Comparison of ENCODE assay signal across 21 cellular contexts in genomic region chrY:15364996-15365395, GRCh38.
"Had no signal": no experiment of that assay in that cellular context is flagged by ENCODE, and none has a peak within 500 bp of the region (broad histone marks: within the 10 kb centered on the region; RNA-seq: fewer than 3 reads in every experiment).

No MANE protein-coding gene starts in this region.

- H3K4me1 Mint-ChIP-seq: activated naive CD8-positive, alpha-beta T cell treated with anti-CD3 and anti-CD28 coated beads, Interleukin-2, amount 10 ng/mL, durations not matched to agents 7 days and 5 days; nephron; stimulated activated effector memory CD8-positive, alpha-beta T cell treated with anti-CD3 and anti-CD28 coated beads, Interleukin-12 subunit alpha, Interleukin-12 subunit beta, amount 100 ng/mL, for 72 hours; stimulated activated naive CD8-positive, alpha-beta T cell treated with anti-CD3 and anti-CD28 coated beads, Interleukin-15, amount 100 ng/mL, for 72 hours had no signal

- H3K27ac Mint-ChIP-seq: activated naive CD4-positive, alpha-beta T cell treated with anti-CD3 and anti-CD28 coated beads, Interleukin-2, amount 10 ng/mL, durations not matched to agents 7 days and 5 days; activated naive CD8-positive, alpha-beta T cell treated with anti-CD3 and anti-CD28 coated beads, Interleukin-2, amount 10 ng/mL, durations not matched to agents 7 days and 5 days; activated T-helper 1 cell treated with anti-CD3 and anti-CD28 coated beads, Interleukin-12 subunit alpha, Interleukin-12 subunit beta, Interleukin-2, Interleukin-4 antibody, amounts not matched to agents 30 ng/mL and 10 ng/mL and 1 ng/mL, durations not matched to agents 14 hours and 24 hours and 36 hours; effector memory CD8-positive, alpha-beta T cell; nephron; stimulated activated effector memory CD8-positive, alpha-beta T cell treated with anti-CD3 and anti-CD28 coated beads, Interleukin-12 subunit alpha, Interleukin-12 subunit beta, amount 100 ng/mL, for 72 hours; stimulated activated naive CD8-positive, alpha-beta T cell treated with anti-CD3 and anti-CD28 coated beads, Interleukin-15, amount 100 ng/mL, for 72 hours; type B pancreatic cell had no signal

- DNase-seq: activated CD4-positive, alpha-beta T cell treated with anti-CD3 and anti-CD28 coated beads for 4 hours; activated CD4-positive, alpha-beta T cell treated with anti-CD3 and anti-CD28 coated beads, Interleukin-2, amount 50 U/mL, for 4 hours; activated effector memory CD4-positive, alpha-beta T cell treated with anti-CD3 and anti-CD28 coated beads, Interleukin-2, amount 50 U/mL, for 16 hours; activated naive CD4-positive, alpha-beta T cell treated with anti-CD3 and anti-CD28 coated beads, Interleukin-2, amount 10 ng/mL, durations not matched to agents 7 days and 5 days; activated naive CD8-positive, alpha-beta T cell treated with anti-CD3 and anti-CD28 coated beads, Interleukin-2, amount 10 ng/mL, durations not matched to agents 7 days and 5 days; brain microvascular endothelial cell; cortex of kidney; effector memory CD8-positive, alpha-beta T cell; foreskin fibroblast; left ventricle myocardium inferior; stimulated activated CD4-positive, alpha-beta T cell treated with anti-CD3 and anti-CD28 coated beads, Interleukin-12 subunit alpha, Interleukin-12 subunit beta, amount 100 ng/mL, for 4 hours; stimulated activated CD4-positive, alpha-beta T cell treated with anti-CD3 and anti-CD28 coated beads, Interleukin-4, amount 100 ng/mL, for 24 hours; stimulated activated naive CD8-positive, alpha-beta T cell treated with anti-CD3 and anti-CD28 coated beads, Interleukin-15, amount 100 ng/mL, for 72 hours had no signal

- H3K4me3 Mint-ChIP-seq: activated naive CD4-positive, alpha-beta T cell treated with anti-CD3 and anti-CD28 coated beads, Interleukin-2, amount 10 ng/mL, durations not matched to agents 7 days and 5 days; activated naive CD8-positive, alpha-beta T cell treated with anti-CD3 and anti-CD28 coated beads, Interleukin-2, amount 10 ng/mL, durations not matched to agents 7 days and 5 days; activated T-helper 1 cell treated with anti-CD3 and anti-CD28 coated beads, Interleukin-12 subunit alpha, Interleukin-12 subunit beta, Interleukin-2, Interleukin-4 antibody, amounts not matched to agents 30 ng/mL and 10 ng/mL and 1 ng/mL, durations not matched to agents 14 hours and 24 hours and 36 hours; effector memory CD8-positive, alpha-beta T cell; nephron; stimulated activated effector memory CD8-positive, alpha-beta T cell treated with anti-CD3 and anti-CD28 coated beads, Interleukin-12 subunit alpha, Interleukin-12 subunit beta, amount 100 ng/mL, for 72 hours; stimulated activated naive CD8-positive, alpha-beta T cell treated with anti-CD3 and anti-CD28 coated beads, Interleukin-15, amount 100 ng/mL, for 72 hours; type B pancreatic cell had no signal

- H3K4me3 ChIP-seq: left ventricle myocardium inferior, lung, right lobe of liver, vagina had no signal

- H3K27me3 ChIP-seq: brain microvascular endothelial cell, right lobe of liver, vagina had no signal

- H3K27me3 Mint-ChIP-seq: activated naive CD4-positive, alpha-beta T cell treated with anti-CD3 and anti-CD28 coated beads, Interleukin-2, amount 10 ng/mL, durations not matched to agents 7 days and 5 days; activated naive CD8-positive, alpha-beta T cell treated with anti-CD3 and anti-CD28 coated beads, Interleukin-2, amount 10 ng/mL, durations not matched to agents 7 days and 5 days; type B pancreatic cell had no signal

- H3K9me3 ChIP-seq: left ventricle myocardium inferior, right lobe of liver, vagina had no signal

- H3K36me3 Mint-ChIP-seq: activated naive CD4-positive, alpha-beta T cell treated with anti-CD3 and anti-CD28 coated beads, Interleukin-2, amount 10 ng/mL, durations not matched to agents 7 days and 5 days; activated naive CD8-positive, alpha-beta T cell treated with anti-CD3 and anti-CD28 coated beads, Interleukin-2, amount 10 ng/mL, durations not matched to agents 7 days and 5 days; stimulated activated effector memory CD8-positive, alpha-beta T cell treated with anti-CD3 and anti-CD28 coated beads, Interleukin-12 subunit alpha, Interleukin-12 subunit beta, amount 100 ng/mL, for 72 hours; type B pancreatic cell had no signal

- H3K9me3 Mint-ChIP-seq: activated naive CD4-positive, alpha-beta T cell treated with anti-CD3 and anti-CD28 coated beads, Interleukin-2, amount 10 ng/mL, durations not matched to agents 7 days and 5 days; activated naive CD8-positive, alpha-beta T cell treated with anti-CD3 and anti-CD28 coated beads, Interleukin-2, amount 10 ng/mL, durations not matched to agents 7 days and 5 days; activated T-helper 1 cell treated with anti-CD3 and anti-CD28 coated beads, Interleukin-12 subunit alpha, Interleukin-12 subunit beta, Interleukin-2, Interleukin-4 antibody, amounts not matched to agents 30 ng/mL and 10 ng/mL and 1 ng/mL, durations not matched to agents 14 hours and 24 hours and 36 hours; effector memory CD8-positive, alpha-beta T cell; nephron; stimulated activated effector memory CD8-positive, alpha-beta T cell treated with anti-CD3 and anti-CD28 coated beads, Interleukin-12 subunit alpha, Interleukin-12 subunit beta, amount 100 ng/mL, for 72 hours; type B pancreatic cell had no signal

- H3K36me3 ChIP-seq: brain microvascular endothelial cell, left ventricle myocardium inferior, right lobe of liver, vagina had no signal

- ATAC-seq: effector memory CD8-positive, alpha-beta T cell; esophagus mucosa; stimulated activated effector memory CD8-positive, alpha-beta T cell treated with anti-CD3 and anti-CD28 coated beads, Interleukin-12 subunit alpha, Interleukin-12 subunit beta, amount 100 ng/mL, for 72 hours; stimulated activated naive CD8-positive, alpha-beta T cell treated with anti-CD3 and anti-CD28 coated beads, Interleukin-15, amount 100 ng/mL, for 72 hours had no signal

- H3K27ac ChIP-seq: brain microvascular endothelial cell, left ventricle myocardium inferior, right lobe of liver, vagina had no signal

- H3K4me1 ChIP-seq: left ventricle myocardium inferior, right lobe of liver, vagina had no signal
